In the genomic region with DNA sequence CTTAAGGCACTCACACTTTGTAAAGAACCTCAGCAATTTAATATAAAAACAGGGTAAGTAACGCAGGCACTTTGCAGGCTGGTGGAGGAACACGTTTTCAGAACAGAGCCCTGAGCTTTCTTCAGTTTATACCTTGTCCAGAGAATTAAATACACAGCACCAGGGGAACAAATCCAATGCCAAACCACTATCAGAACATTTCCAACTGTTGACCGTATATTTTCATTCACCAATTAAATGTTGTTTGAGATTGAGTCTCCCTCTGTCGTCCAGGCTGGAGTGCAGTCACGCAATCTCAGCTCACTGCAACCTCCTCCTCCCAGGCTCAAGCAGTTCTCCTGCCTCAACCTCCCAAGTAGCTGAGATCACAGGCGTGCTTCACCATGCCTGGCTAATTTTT, we compare ENCODE assay signal across 14 cellular contexts.
"Had no signal": no experiment of that assay in that cellular context is flagged by ENCODE, and none has a peak within 500 bp of the region (broad histone marks: within the 10 kb centered on the region; RNA-seq: fewer than 3 reads in every experiment).

No MANE protein-coding gene starts in this region.

- ATAC-seq: activated CD8-positive, alpha-beta T cell treated with anti-CD3 and anti-CD28 coated beads for 36 hours; activated T-cell treated with anti-CD3 and anti-CD28 coated beads, Interleukin-2, amount 50 U/mL, for 4 hours; naive thymus-derived CD8-positive, alpha-beta T cell; stimulated activated naive CD8-positive, alpha-beta T cell treated with anti-CD3 and anti-CD28 coated beads, Interleukin-15, Interleukin-2, amounts not matched to agents 100 U/mL and 50 U/mL, for 24 hours had no signal

- H3K4me3 ChIP-seq: adrenal gland, esophagus muscularis mucosa, hepatocyte, skin epidermis, tibial artery had no signal

- H3K4me3 Mint-ChIP-seq: activated CD8-positive, alpha-beta T cell treated with anti-CD3 and anti-CD28 coated beads for 36 hours; activated naive CD4-positive, alpha-beta T cell treated with anti-CD3 and anti-CD28 coated beads, Interleukin-2, amount 10 ng/mL, durations not matched to agents 7 days and 5 days; activated T-cell treated with anti-CD3 and anti-CD28 coated beads, Interleukin-2, amount 50 U/mL, for 4 hours; naive thymus-derived CD8-positive, alpha-beta T cell had no signal

- H3K27me3 Mint-ChIP-seq: activated CD8-positive, alpha-beta T cell treated with anti-CD3 and anti-CD28 coated beads for 36 hours; activated naive CD4-positive, alpha-beta T cell treated with anti-CD3 and anti-CD28 coated beads, Interleukin-2, amount 10 ng/mL, durations not matched to agents 7 days and 5 days; naive thymus-derived CD8-positive, alpha-beta T cell had no signal

- DNase-seq: activated CD4-positive, alpha-beta T cell treated with anti-CD3 and anti-CD28 coated beads for 48 hours; activated CD8-positive, alpha-beta T cell treated with anti-CD3 and anti-CD28 coated beads for 36 hours; activated naive CD4-positive, alpha-beta T cell treated with anti-CD3 and anti-CD28 coated beads, Interleukin-2, amount 10 ng/mL, durations not matched to agents 7 days and 5 days; activated T-cell treated with anti-CD3 and anti-CD28 coated beads, Interleukin-2, amount 50 U/mL, for 4 hours; adrenal gland; effector CD4-positive, alpha-beta T cell; mesenchymal stem cell; naive thymus-derived CD8-positive, alpha-beta T cell; stimulated activated naive CD8-positive, alpha-beta T cell treated with anti-CD3 and anti-CD28 coated beads, Interleukin-15, Interleukin-2, amounts not matched to agents 100 U/mL and 50 U/mL, for 24 hours; T-helper 2 cell; tibial artery had no signal

- H3K27me3 ChIP-seq: adrenal gland, esophagus muscularis mucosa, hepatocyte, tibial artery had no signal

- H3K9me3 Mint-ChIP-seq: activated T-cell treated with anti-CD3 and anti-CD28 coated beads, Interleukin-2, amount 50 U/mL, for 4 hours; naive thymus-derived CD8-positive, alpha-beta T cell had no signal

- H3K27ac Mint-ChIP-seq: activated CD8-positive, alpha-beta T cell treated with anti-CD3 and anti-CD28 coated beads for 36 hours; activated naive CD4-positive, alpha-beta T cell treated with anti-CD3 and anti-CD28 coated beads, Interleukin-2, amount 10 ng/mL, durations not matched to agents 7 days and 5 days had no signal

- H3K36me3 ChIP-seq: adrenal gland, esophagus muscularis mucosa, tibial artery had no signal

- H3K9me3 ChIP-seq: adrenal gland, esophagus muscularis mucosa, tibial artery had no signal

- H3K27ac ChIP-seq: esophagus muscularis mucosa, hepatocyte, skin epidermis, tibial artery had no signal
